In the genomic region with DNA sequence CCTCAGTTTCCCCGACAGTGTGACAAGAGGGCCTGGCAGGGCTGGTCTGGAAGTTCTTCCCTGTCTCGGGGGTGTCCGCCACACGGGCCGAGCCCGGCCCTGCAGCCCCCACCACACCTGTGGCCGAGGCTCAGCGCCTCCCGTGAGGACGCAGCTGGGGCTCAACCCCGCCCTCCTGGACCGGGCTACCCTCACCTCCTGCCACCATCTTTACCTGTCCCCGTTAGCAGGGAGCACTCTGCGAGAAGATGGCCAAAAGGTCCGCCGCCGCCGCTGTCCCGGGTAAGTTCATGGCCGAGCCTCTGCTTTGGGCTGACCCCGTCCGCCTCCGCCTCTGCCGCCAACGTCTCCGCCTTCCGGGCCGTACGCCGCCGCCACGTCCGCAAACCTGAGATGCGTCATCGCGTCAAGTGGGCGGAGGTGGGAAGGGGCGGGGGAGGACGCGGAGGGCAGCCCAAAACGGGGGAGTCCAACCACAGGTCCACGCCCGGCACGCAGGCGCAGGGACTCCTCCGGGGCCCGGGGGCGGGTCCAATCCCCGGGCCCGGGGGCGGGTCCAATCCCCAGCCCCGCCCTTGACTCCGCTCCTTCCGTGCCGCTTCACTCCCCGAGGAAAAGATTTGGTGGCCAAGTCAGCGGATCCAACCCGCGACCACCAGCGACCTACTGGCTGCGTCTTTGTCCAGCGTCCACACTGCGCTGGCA, we compare ENCODE assay signal across 8 cellular contexts. TPM values are rescaled to one million over a fixed set of nuclear protein-coding genes. Genes with fewer than 3 reads are reported as not detected.
DNase-seq lines count a peak whose midpoint lies in the region; ATAC-seq and TF ChIP-seq lines count a peak whose summit lies in the region.

A gene (minus strand): TSS at position 351 of the 705 bp plus-strand sequence. CDS start 4,295 bp downstream, outside the sequence.

- no peaks in the 10 kb centered on the region for H3K9me3 ChIP-seq in adipocyte (ENCODE audit: control insufficient read depth, low read length)

- DNase-seq in GM12864 (ENCODE audit: low read depth): peak; percentile 90
- DNase-seq in NCI-H128 (lab: John Stamatoyannopoulos, UW; ENCODE audit: unreplicated experiment): peak; percentile 89
- DNase-seq in SW480 (ENCODE audit: low spot score): peak; percentile 94
- peak; percentile 99 for DNase-seq in adipocyte (ENCODE audit: low read depth)
- peak; percentile 99 for DNase-seq in cardiac septum (ENCODE audit: low spot score)
- peak; percentile 94 for DNase-seq in pons (ENCODE audit: low spot score)
- peak; percentile 97 for DNase-seq in type B pancreatic cell (ENCODE audit: extremely low spot score, unreplicated experiment)

- no peak for TF ChIP-seq CTCF in GM12864 (IDR thresholded peaks at IDR 0.05; ENCODE audit: low read depth, low read length, missing control alignments)
- no peak for TF ChIP-seq CTCF in type B pancreatic cell (conservative IDR thresholded peaks at IDR 0.05)

- H3K4me1 Mint-ChIP-seq in type B pancreatic cell (ENCODE audit: unreplicated experiment): peaks cover 21% of the 10 kb centered on the region

- peak within 1 kb of the TSS; percentile 97 for H3K27ac Mint-ChIP-seq in type B pancreatic cell

- H3K36me3 Mint-ChIP-seq in type B pancreatic cell: peaks cover 12% of the 10 kb centered on the region

- peak within 1 kb of the TSS; percentile 94 for H3K4me3 ChIP-seq in GM12864 (ENCODE audit: low read depth, low read length)
- peak within 1 kb of the TSS; percentile 95 for H3K4me3 ChIP-seq in adipocyte (ENCODE audit: low read length)

- H3K36me3 ChIP-seq in adipocyte (ENCODE audit: control insufficient read depth, insufficient read depth, low read length, severe bottlenecking): peaks cover 8% of the 10 kb centered on the region

- peak; percentile 88 for ATAC-seq in HG02678 (IDR thresholded peaks at IDR 0.05; ENCODE audit: unreplicated experiment)

- intact Hi-C loops in cardiac septum (cut with DNase I): loop anchor here (1.0 to 2.0 kb wide), 2 partner anchors 55 to 121 kb away; a partner anchor contains a TSS

- no peaks in the 10 kb centered on the region for H3K27me3 ChIP-seq in adipocyte (replicated peaks; ENCODE audit: control insufficient read depth, insufficient read depth, low read length)

- peaks cover 29% of the 10 kb centered on the region for H3K4me1 ChIP-seq in adipocyte (ENCODE audit: control insufficient read depth, insufficient read depth, low read length)

- peak within 1 kb of the TSS; percentile 99 for H3K4me3 Mint-ChIP-seq in type B pancreatic cell

- peak within 1 kb of the TSS; percentile 96 for H3K9ac ChIP-seq in adipocyte (ENCODE audit: low read length)

- no peaks in the 10 kb centered on the region for H3K9me3 Mint-ChIP-seq in type B pancreatic cell

- peaks cover 12% of the 10 kb centered on the region for H3K27me3 Mint-ChIP-seq in type B pancreatic cell

RNA-seq across cellular contexts. Expression of the gene that starts here (rescaled TPM):
- total RNA-seq in cardiac septum (14.8 TPM), type B pancreatic cell (ENCODE audit: low replicate concordance) (15.0 and 21.0 TPM in 2 replicates)

Comparison
In these comparisons a context has a peak if more than half of its experiments do, and no peak if none do; other contexts are left out.
1. Peak in every context shown above with its lines: DNase-seq, ATAC-seq and H3K4me3 ChIP-seq.